ENCODE assay signal across 8 cellular contexts in genomic region chr2:219207884-219208740, GRCh38. TPM values are rescaled to one million over a fixed set of nuclear protein-coding genes. Genes with fewer than 3 reads are reported as not detected.
A peak's percentile ranks its signal among the peaks of the same experiment; 100 is the strongest.
DNase-seq lines count a peak whose midpoint lies in the region; ATAC-seq and TF ChIP-seq lines count a peak whose summit lies in the region.

No MANE protein-coding gene starts in this region.

- H3K36me3 ChIP-seq in gastroesophageal sphincter (peaks cover 0 to 47% of the 10 kb centered on the region in 2 donors), subcutaneous abdominal adipose tissue (ENCODE audit: control insufficient read depth in 5 of 5, insufficient read depth in 5 of 5, low read length in 5 of 5) (peaks cover 0 to 44% (median 41%) of the 10 kb centered on the region in 5 donors)

- H3K27me3 ChIP-seq in gastroesophageal sphincter = no peaks in the 10 kb centered on the region
- no peaks in the 10 kb centered on the region for H3K27me3 ChIP-seq in subcutaneous abdominal adipose tissue (ENCODE audit: control insufficient read depth in 5 of 5, insufficient read depth in 4 of 5, low read length in 5 of 5)

- TF ChIP-seq EP300 in gastroesophageal sphincter (IDR thresholded peaks at IDR 0.05) = no peak

- H3K4me1 Mint-ChIP-seq in T-helper 2 cell treated with Interferon-gamma antibody and Interleukin-4, amounts not matched to agents 5 μg/mL and 100 μg/mL, for 36 hours (ENCODE audit: low read depth) = peaks cover 34% of the 10 kb centered on the region

- H3K9ac ChIP-seq in subcutaneous abdominal adipose tissue (ENCODE audit: low read length in 5 of 5) = peak overlapping the region in 2 of 5 donors; percentile 57 to 73

- no peaks in the 10 kb centered on the region for H3K27me3 Mint-ChIP-seq in T-helper 2 cell treated with Interferon-gamma antibody and Interleukin-4, amounts not matched to agents 5 μg/mL and 100 μg/mL, for 36 hours (ENCODE audit: low read depth)

- no peak for DNase-seq in T-helper 2 cell treated with Interferon-gamma antibody and Interleukin-4, amounts not matched to agents 5 μg/mL and 100 μg/mL, for 36 hours (ENCODE audit: low spot score)
- no peak for DNase-seq in T-helper 2 cell

- H3K27ac Mint-ChIP-seq in T-helper 2 cell treated with Interferon-gamma antibody and Interleukin-4, amounts not matched to agents 5 μg/mL and 100 μg/mL, for 36 hours = peak overlapping the region; percentile 83

- TF ChIP-seq CTCF in VCaP (conservative IDR thresholded peaks at IDR 0.05) = no peak
- TF ChIP-seq CTCF in gastroesophageal sphincter (IDR thresholded peaks at IDR 0.05) = no peak

- no peak for ATAC-seq in gastroesophageal sphincter
- ATAC-seq in HG02870 (IDR thresholded peaks at IDR 0.05; ENCODE audit: unreplicated experiment) = no peak
- ATAC-seq in GM19463 (IDR thresholded peaks at IDR 0.05; ENCODE audit: unreplicated experiment) = no peak
- no peak for ATAC-seq in GM21381 (IDR thresholded peaks at IDR 0.05; ENCODE audit: unreplicated experiment)

- H3K4me3 ChIP-seq in gastroesophageal sphincter = peak overlapping the region in 1 of 2 donors; percentile 59
- H3K4me3 ChIP-seq in subcutaneous abdominal adipose tissue (ENCODE audit: low read depth in 1 of 5, low read length in 5 of 5) = peak overlapping the region in 3 of 5 donors; percentile 79 to 86 (median 81)

- peaks cover 4% of the 10 kb centered on the region for H3K9me3 Mint-ChIP-seq in T-helper 2 cell treated with Interferon-gamma antibody and Interleukin-4, amounts not matched to agents 5 μg/mL and 100 μg/mL, for 36 hours

- H3K4me1 ChIP-seq in gastroesophageal sphincter (peaks cover 0 to 29% (median 9%) of the 10 kb centered on the region in 3 donors), subcutaneous abdominal adipose tissue (ENCODE audit: control insufficient read depth in 5 of 5, insufficient read depth in 5 of 5, low read length in 5 of 5) (peaks cover 9 to 23% (median 22%) of the 10 kb centered on the region in 5 donors)

- TF ChIP-seq POLR2A in gastroesophageal sphincter (IDR thresholded peaks at IDR 0.05) = no peak

- H3K27ac ChIP-seq in VCaP = peak overlapping the region; percentile 89
- peak overlapping the region; percentile 73 to 99 (median 93) for H3K27ac ChIP-seq in gastroesophageal sphincter
- peak overlapping the region; percentile 78 for H3K27ac ChIP-seq in subcutaneous abdominal adipose tissue (ENCODE audit: low read depth, low read length)

- 45 to 64% methylated on average over 8 to 11 of the region's 17 CpGs for WGBS in gastroesophageal sphincter (ENCODE audit: low coverage in 1 of 2), 2 donors

- peaks cover 31% of the 10 kb centered on the region for H3K36me3 Mint-ChIP-seq in T-helper 2 cell treated with Interferon-gamma antibody and Interleukin-4, amounts not matched to agents 5 μg/mL and 100 μg/mL, for 36 hours (ENCODE audit: low read depth)

- H3K4me3 Mint-ChIP-seq in T-helper 2 cell treated with Interferon-gamma antibody and Interleukin-4, amounts not matched to agents 5 μg/mL and 100 μg/mL, for 36 hours = peak overlapping the region; percentile 86

- H3K9me3 ChIP-seq in gastroesophageal sphincter = no peaks in the 10 kb centered on the region
- no peaks in the 10 kb centered on the region for H3K9me3 ChIP-seq in subcutaneous abdominal adipose tissue (ENCODE audit: control insufficient read depth in 5 of 5, low read length in 5 of 5)

RNA-seq across cellular contexts. Expression of gene ZFAND2B, which starts 1.5 kb away (rescaled TPM):
- 10 to 100 TPM; 34.7 to 44.5 (median 37.6) TPM for total RNA-seq in gastroesophageal sphincter

RNA-seq across cellular contexts. Expression of gene ABCB6, which starts 10.6 kb away (rescaled TPM):
- total RNA-seq in gastroesophageal sphincter = 10 to 100 TPM; 11.4 to 19.6 (median 16.8) TPM

RNA-seq across cellular contexts. Expression of gene ATG9A, which starts 21.3 kb away (rescaled TPM):
- 10 to 100 TPM; 39.8 to 82.6 (median 47.0) TPM for total RNA-seq in gastroesophageal sphincter

RNA-seq across cellular contexts. Expression of gene ANKZF1, which starts 21.5 kb away (rescaled TPM):
- total RNA-seq in gastroesophageal sphincter = 10 to 100 TPM; 24.3 to 48.4 (median 25.1) TPM

RNA-seq across cellular contexts. Expression of gene RETREG2, which starts 30.0 kb away (rescaled TPM):
- 10 to 100 TPM; 49.8 to 63.7 (median 57.6) TPM for total RNA-seq in gastroesophageal sphincter
